Comparison of ENCODE assay signal across 9 cellular contexts in genomic region chrX:112761239-112762207, GRCh38.
DNase-seq lines count a peak whose midpoint lies in the region; ATAC-seq, FAIRE-seq and TF ChIP-seq lines count a peak whose summit lies in the region.
"Had no signal": no experiment of that assay in that cellular context is flagged by ENCODE, and none has a peak within 500 bp of the region (broad histone marks: within the 10 kb centered on the region; RNA-seq: fewer than 3 reads in every experiment).

No MANE protein-coding gene starts in this region.

- H3K9ac ChIP-seq in HepG2 (ENCODE audit: insufficient read depth, low read depth, low read length) = no peak overlapping the region

- BruUV-seq in HepG2 (replicated peaks; lab: Mats Ljungman, UMichigan) = no TSS peak

- in situ Hi-C loops in HepG2 (cut with HindIII; ENCODE audit: extremely low pct_ligation_motif_present, low pct_unique_long_range_greater_than_20kb) = no loop called here

- H3K9me3 ChIP-seq in HepG2 (ENCODE audit: low read length) = no peaks in the 10 kb centered on the region
- no peaks in the 10 kb centered on the region for H3K9me3 ChIP-seq in right lobe of liver

- CTCF ChIA-PET in HepG2 (lab: Yijun Ruan, JAX; ENCODE audit: low intra/inter-chr PET ratio, low total read pairs) = no interaction called here

- TF ChIP-seq POLR2A in HepG2 (IDR thresholded peaks at IDR 0.05; ENCODE audit: insufficient read depth in 1 of 2, low read depth in 2 of 2, low read length in 2 of 2) (no peak), right lobe of liver (IDR thresholded peaks at IDR 0.05) (no peak)

- H3K4me1 ChIP-seq in HepG2 (ENCODE audit: insufficient read depth, low read length) (no peaks in the 10 kb centered on the region), right lobe of liver (no peaks in the 10 kb centered on the region)

- H3K27me3 ChIP-seq in HepG2 (ENCODE audit: control insufficient read depth in 1 of 2, insufficient read depth in 2 of 2, low read length in 2 of 2) (no peaks in the 10 kb centered on the region), right lobe of liver (no peaks in the 10 kb centered on the region)

- ATAC-seq in HepG2 (no peak), right lobe of liver (no peak), HG02763 (IDR thresholded peaks at IDR 0.05; ENCODE audit: unreplicated experiment) (peak; percentile 80), HG03571 (IDR thresholded peaks at IDR 0.05; ENCODE audit: unreplicated experiment) (peak; percentile 89)
- ATAC-seq: activated CD8-positive, alpha-beta T cell treated with anti-CD3 and anti-CD28 coated beads, Interleukin-2, amount 10 ng/mL, durations not matched to agents 7 days and 5 days had no signal

- H3K79me2 ChIP-seq in HepG2 (ENCODE audit: insufficient read depth, low read length) = no peaks in the 10 kb centered on the region

- POLR2A ChIA-PET in HepG2 (lab: Yijun Ruan, JAX) = no interaction called here

- intact Hi-C loops in HepG2 (cut with micrococcal nuclease; ENCODE audit: unreplicated experiment) (no loop called here), right lobe of liver (cut with DNase I) (no loop called here)

- H2AFZ ChIP-seq in HepG2 (ENCODE audit: low read length) = no peak overlapping the region

- no peak for TF ChIP-seq EP300 in HepG2 (IDR thresholded peaks at IDR 0.05; ENCODE audit: low read depth in 2 of 2, low read length in 2 of 2)
- TF ChIP-seq EP300 in HepG2 (CRISPR knock-in tag; IDR thresholded peaks at IDR 0.05; ENCODE audit: borderline replicate concordance) = no peak

- no peak for TF ChIP-seq RAD21 in HepG2 (CRISPR knock-in tag; IDR thresholded peaks at IDR 0.05)

- WGBS in HepG2 (ENCODE audit: low lambda C conversion rate) = 9% methylated on average over 5 of the region's 7 CpGs
- WGBS in right lobe of liver (ENCODE audit: insufficient coverage, low coverage, low lambda C conversion rate, missing lambda C conversion rate) = 47% methylated on average over 7 of the region's 7 CpGs

- H3K36me3 ChIP-seq in HepG2 (replicated peaks in 1 of 2; ENCODE audit: control insufficient read depth in 1 of 2, insufficient read depth in 2 of 2, low read length in 2 of 2) = no peaks in the 10 kb centered on the region
- H3K36me3 ChIP-seq in right lobe of liver = no peaks in the 10 kb centered on the region

- H4K20me1 ChIP-seq in HepG2 (ENCODE audit: insufficient read depth, low read length) = no peaks in the 10 kb centered on the region

- FAIRE-seq in HepG2 (lab: Jason Lieb, UNC) = peak; percentile 8

- no peak for TF ChIP-seq CTCF in HepG2 (CRISPR knock-in tag; IDR thresholded peaks at IDR 0.05)
- TF ChIP-seq CTCF in right lobe of liver (IDR thresholded peaks at IDR 0.05) = no peak
- no peak for TF ChIP-seq CTCF in coronary artery (IDR thresholded peaks at IDR 0.05)

- H3K4me2 ChIP-seq in HepG2 (ENCODE audit: low read depth, low read length) = no peak overlapping the region

- H3K27ac ChIP-seq in HepG2 (ENCODE audit: extremely low read length, insufficient read depth, low read length) (no peak overlapping the region), right lobe of liver (no peak overlapping the region), coronary artery (no peak overlapping the region)

- no peak overlapping the region for H3K4me3 ChIP-seq in HepG2 (replicated peaks in 1 of 3; ENCODE audit: insufficient read depth in 1 of 3, low read depth in 2 of 3, low read length in 3 of 3)
- H3K4me3 ChIP-seq in right lobe of liver = no peak overlapping the region
- no peak overlapping the region for H3K4me3 ChIP-seq in coronary artery

- DNase-seq in HepG2 (ENCODE audit: low spot score) (no peak), right lobe of liver (no peak), coronary artery (ENCODE audit: low spot score) (no peak), NCI-H345 treated with DMSO at 0.1 percent for 48 hours (lab: John Stamatoyannopoulos, UW; ENCODE audit: unreplicated experiment) (no peak), DMS79 (lab: John Stamatoyannopoulos, UW) (no peak), NCI-H1694 (lab: John Stamatoyannopoulos, UW) (no peak)
- DNase-seq: activated CD8-positive, alpha-beta T cell treated with anti-CD3 and anti-CD28 coated beads, Interleukin-2, amount 10 ng/mL, durations not matched to agents 7 days and 5 days had no signal

TF ChIP-seq in HepG2, 621 proteins besides CTCF, POLR2A, EP300 and RAD21:
- TF ChIP-seq ZNF562 (CRISPR knock-in tag; IDR thresholded peaks at IDR 0.05; ENCODE audit: borderline replicate concordance) (no peak), ATF6 (CRISPR knock-in tag; conservative IDR thresholded peaks at IDR 0.05) (no peak), SUZ12 (IDR thresholded peaks at IDR 0.05; ENCODE audit: low read depth, low read length) (no peak), NCOR1 (IDR thresholded peaks at IDR 0.05; ENCODE audit: borderline replicate concordance, low read length) (no peak), DMTF1 (CRISPR knock-in tag; IDR thresholded peaks at IDR 0.05) (no peak), ZFP62 (CRISPR knock-in tag; IDR thresholded peaks at IDR 0.05) (no peak), NONO (IDR thresholded peaks at IDR 0.05) (no peak), NONO (CRISPR knock-in tag; conservative IDR thresholded peaks at IDR 0.05) (no peak), ZNF331 (CRISPR knock-in tag; IDR thresholded peaks at IDR 0.05) (no peak), PATZ1 (CRISPR knock-in tag; IDR thresholded peaks at IDR 0.05) (no peak), NRL (CRISPR knock-in tag; IDR thresholded peaks at IDR 0.05; ENCODE audit: borderline replicate concordance) (no peak), SNAPC2 (CRISPR knock-in tag; IDR thresholded peaks at IDR 0.05) (no peak), KDM3A (CRISPR knock-in tag; IDR thresholded peaks at IDR 0.05; ENCODE audit: low read depth) (no peak), SAFB2 (CRISPR knock-in tag; IDR thresholded peaks at IDR 0.05; ENCODE audit: borderline replicate concordance, low read depth) (no peak)

Comparison
In these comparisons a context has a peak if more than half of its experiments do, and no peak if none do; other contexts are left out.
1. ATAC-seq: peak in HG02763 (single experiment) and HG03571 (single experiment); none in HepG2 (single experiment) and right lobe of liver (0 of 4).